9 cellular contexts compared by ENCODE assay signal in genomic region chr2:200525066-200525465, GRCh38. TPM values are rescaled to one million over a fixed set of nuclear protein-coding genes. Genes with fewer than 3 reads are reported as not detected.
DNase-seq lines count a peak whose midpoint lies in the region; ATAC-seq and TF ChIP-seq lines count a peak whose summit lies in the region.
"Had no signal": no experiment of that assay in that cellular context is flagged by ENCODE, and none has a peak within 500 bp of the region (broad histone marks: within the 10 kb centered on the region; RNA-seq: fewer than 3 reads in every experiment).

No MANE protein-coding gene starts in this region.

- H3K27me3 Mint-ChIP-seq in stimulated activated naive CD8-positive, alpha-beta T cell treated with anti-CD3 and anti-CD28 coated beads, Interleukin-15, Interleukin-2, amounts not matched to agents 100 ng/mL and 50 ng/mL, for 24 hours = no peaks in the 10 kb centered on the region
- H3K27me3 Mint-ChIP-seq in stimulated activated naive CD8-positive, alpha-beta T cell treated with anti-CD3 and anti-CD28 coated beads, Interleukin-15, amount 100 ng/mL, for 72 hours = no peaks in the 10 kb centered on the region
- H3K27me3 Mint-ChIP-seq in MCF 10A (ENCODE audit: insufficient read depth, unreplicated experiment) = no peaks in the 10 kb centered on the region

- no peaks in the 10 kb centered on the region for H3K9me3 Mint-ChIP-seq in stimulated activated naive CD8-positive, alpha-beta T cell treated with anti-CD3 and anti-CD28 coated beads, Interleukin-15, Interleukin-2, amounts not matched to agents 100 ng/mL and 50 ng/mL, for 24 hours
- no peaks in the 10 kb centered on the region for H3K9me3 Mint-ChIP-seq in stimulated activated naive CD8-positive, alpha-beta T cell treated with anti-CD3 and anti-CD28 coated beads, Interleukin-15, amount 100 ng/mL, for 72 hours
- H3K9me3 Mint-ChIP-seq in MCF 10A (ENCODE audit: unreplicated experiment) = no peaks in the 10 kb centered on the region

- DNase-seq in stimulated activated naive CD8-positive, alpha-beta T cell treated with anti-CD3 and anti-CD28 coated beads, Interleukin-15, amount 100 ng/mL, for 72 hours = no peak
- no peak for DNase-seq in MCF 10A (ENCODE audit: unreplicated experiment)
- peak; percentile 25 for DNase-seq in myocyte (ENCODE audit: low read depth)
- no peak for DNase-seq in globus pallidus (ENCODE audit: low spot score)
- DNase-seq in NK-92 (lab: John Stamatoyannopoulos, UW; ENCODE audit: unreplicated experiment) = no peak
- no peak for DNase-seq in cerebellar nuclear complex (lab: John Stamatoyannopoulos, UW)
- DNase-seq: activated T-cell treated with anti-CD3 and anti-CD28 coated beads, Interleukin-2, amount 50 U/mL, for 1 hour had no signal

- BruUV-seq in MCF 10A (replicated peaks; lab: Mats Ljungman, UMichigan) = no TSS peak

- peaks cover 25% of the 10 kb centered on the region for H3K4me1 Mint-ChIP-seq in stimulated activated naive CD8-positive, alpha-beta T cell treated with anti-CD3 and anti-CD28 coated beads, Interleukin-15, Interleukin-2, amounts not matched to agents 100 ng/mL and 50 ng/mL, for 24 hours (ENCODE audit: low read depth)
- H3K4me1 Mint-ChIP-seq in stimulated activated naive CD8-positive, alpha-beta T cell treated with anti-CD3 and anti-CD28 coated beads, Interleukin-15, amount 100 ng/mL, for 72 hours = peaks cover 28% of the 10 kb centered on the region
- H3K4me1 Mint-ChIP-seq in MCF 10A (ENCODE audit: insufficient read depth, unreplicated experiment) = peaks cover 23% of the 10 kb centered on the region

- POLR2A ChIA-PET in MCF 10A (lab: Yijun Ruan, JAX) = interaction anchor here (0.7 to 2.9 kb wide), 15 partner anchors 9 to 594 kb away, joined by 3 to 23 read pairs (median 4); partner anchors contain the start of genes CLK1 and KCTD18

- TF ChIP-seq CTCF in MCF 10A (IDR thresholded peaks at IDR 0.05; ENCODE audit: unreplicated experiment) = no peak

- H3K27ac Mint-ChIP-seq in stimulated activated naive CD8-positive, alpha-beta T cell treated with anti-CD3 and anti-CD28 coated beads, Interleukin-15, Interleukin-2, amounts not matched to agents 100 ng/mL and 50 ng/mL, for 24 hours = no peak overlapping the region
- no peak overlapping the region for H3K27ac Mint-ChIP-seq in stimulated activated naive CD8-positive, alpha-beta T cell treated with anti-CD3 and anti-CD28 coated beads, Interleukin-15, amount 100 ng/mL, for 72 hours
- no peak overlapping the region for H3K27ac Mint-ChIP-seq in MCF 10A (ENCODE audit: low read depth, unreplicated experiment)

- ATAC-seq in stimulated activated naive CD8-positive, alpha-beta T cell treated with anti-CD3 and anti-CD28 coated beads, Interleukin-15, amount 100 ng/mL, for 72 hours = no peak
- no peak for ATAC-seq in GM21381 (IDR thresholded peaks at IDR 0.05; ENCODE audit: unreplicated experiment)

- intact Hi-C loops in MCF 10A (cut with micrococcal nuclease) = no loop called here

- CTCF ChIA-PET in MCF 10A (lab: Yijun Ruan, JAX) = interaction anchor here (0.6 to 4.8 kb wide), 4 partner anchors 15 to 177 kb away, joined by 3 to 27 read pairs (median 4); partner anchors contain the start of gene KCTD18

- H3K36me3 Mint-ChIP-seq in stimulated activated naive CD8-positive, alpha-beta T cell treated with anti-CD3 and anti-CD28 coated beads, Interleukin-15, Interleukin-2, amounts not matched to agents 100 ng/mL and 50 ng/mL, for 24 hours (ENCODE audit: low read depth) = no peaks in the 10 kb centered on the region
- H3K36me3 Mint-ChIP-seq in MCF 10A (ENCODE audit: insufficient read depth, unreplicated experiment) = no peaks in the 10 kb centered on the region

- peak overlapping the region; percentile 94 for H3K4me3 Mint-ChIP-seq in stimulated activated naive CD8-positive, alpha-beta T cell treated with anti-CD3 and anti-CD28 coated beads, Interleukin-15, Interleukin-2, amounts not matched to agents 100 ng/mL and 50 ng/mL, for 24 hours
- no peak overlapping the region for H3K4me3 Mint-ChIP-seq in stimulated activated naive CD8-positive, alpha-beta T cell treated with anti-CD3 and anti-CD28 coated beads, Interleukin-15, amount 100 ng/mL, for 72 hours
- peak overlapping the region; percentile 74 for H3K4me3 Mint-ChIP-seq in MCF 10A (ENCODE audit: unreplicated experiment)

RNA-seq across cellular contexts. Expression of gene SGO2, which starts 0.9 kb away (rescaled TPM):
- total RNA-seq in MCF 10A (2022) = 9.5 and 14.2 TPM in 2 replicates
- 3.1 and 7.9 TPM in 2 replicates for total RNA-seq in myocyte
- 0.81 TPM for polyA plus RNA-seq in myocyte (2012)

RNA-seq across cellular contexts. Expression of gene KCTD18, which starts 15.2 kb away (rescaled TPM):
- total RNA-seq in MCF 10A (2022) = 13.3 and 13.5 TPM in 2 replicates
- 14.4 and 20.1 TPM in 2 replicates for total RNA-seq in myocyte
- polyA plus RNA-seq in myocyte (2012) = 11.7 TPM

Comparison
In these comparisons a context has a peak if more than half of its experiments do, and no peak if none do; other contexts are left out.
1. H3K4me3 Mint-ChIP-seq: peak in stimulated activated naive CD8-positive, alpha-beta T cell treated with anti-CD3 and anti-CD28 coated beads, Interleukin-15, Interleukin-2, amounts not matched to agents 100 ng/mL and 50 ng/mL, for 24 hours (single experiment) and MCF 10A (single experiment); none in stimulated activated naive CD8-positive, alpha-beta T cell treated with anti-CD3 and anti-CD28 coated beads, Interleukin-15, amount 100 ng/mL, for 72 hours (0 of 2).